9 cellular contexts compared by ENCODE assay signal in genomic region chr2:47867205-47867604, GRCh38. TPM values are rescaled to one million over a fixed set of nuclear protein-coding genes. Genes with fewer than 3 reads are reported as not detected.
DNase-seq lines count a peak whose midpoint lies in the region; ATAC-seq and TF ChIP-seq lines count a peak whose summit lies in the region.
"Had no signal": no experiment of that assay in that cellular context is flagged by ENCODE, and none has a peak within 500 bp of the region (broad histone marks: within the 10 kb centered on the region; RNA-seq: fewer than 3 reads in every experiment).

No MANE protein-coding gene starts in this region.

- H3K27me3 ChIP-seq in right atrium auricular region (no peaks in the 10 kb centered on the region), subcutaneous abdominal adipose tissue (ENCODE audit: control insufficient read depth in 5 of 5, insufficient read depth in 4 of 5, low read length in 5 of 5) (no peaks in the 10 kb centered on the region)

- H3K36me3 ChIP-seq in right atrium auricular region: no peaks in the 10 kb centered on the region
- no peaks in the 10 kb centered on the region for H3K36me3 ChIP-seq in subcutaneous abdominal adipose tissue (ENCODE audit: control insufficient read depth in 5 of 5, insufficient read depth in 5 of 5, low read length in 5 of 5)

- peak overlapping the region in 1 of 5 donors; percentile 26 for H3K9ac ChIP-seq in subcutaneous abdominal adipose tissue (ENCODE audit: low read length in 5 of 5)

- H3K27me3 Mint-ChIP-seq in activated T-helper 17 cell treated with anti-CD3 and anti-CD28 coated beads, Interleukin-2, amount 50 U/mL, for 72 hours: no peaks in the 10 kb centered on the region
- H3K27me3 Mint-ChIP-seq in T-helper 2 cell treated with Interferon-gamma antibody and Interleukin-4, amounts not matched to agents 5 μg/mL and 100 μg/mL, for 36 hours (ENCODE audit: low read depth): no peaks in the 10 kb centered on the region

- H3K9me3 ChIP-seq in right atrium auricular region (no peaks in the 10 kb centered on the region), subcutaneous abdominal adipose tissue (ENCODE audit: control insufficient read depth in 5 of 5, low read length in 5 of 5) (no peaks in the 10 kb centered on the region)

- peak overlapping the region; percentile 3 for H3K4me3 Mint-ChIP-seq in activated T-helper 17 cell treated with anti-CD3 and anti-CD28 coated beads, Interleukin-2, amount 50 U/mL, for 72 hours
- no peak overlapping the region for H3K4me3 Mint-ChIP-seq in T-helper 2 cell treated with Interferon-gamma antibody and Interleukin-4, amounts not matched to agents 5 μg/mL and 100 μg/mL, for 36 hours

- peaks cover 0 to 52% of the 10 kb centered on the region in 2 donors for H3K4me1 ChIP-seq in right atrium auricular region
- peaks cover 0 to 36% (median 21%) of the 10 kb centered on the region in 5 donors for H3K4me1 ChIP-seq in subcutaneous abdominal adipose tissue (ENCODE audit: control insufficient read depth in 5 of 5, insufficient read depth in 5 of 5, low read length in 5 of 5)

- no peak for TF ChIP-seq CTCF in right atrium auricular region (IDR thresholded peaks at IDR 0.05)

- no peaks in the 10 kb centered on the region for H3K9me3 Mint-ChIP-seq in activated T-helper 17 cell treated with anti-CD3 and anti-CD28 coated beads, Interleukin-2, amount 50 U/mL, for 72 hours
- no peaks in the 10 kb centered on the region for H3K9me3 Mint-ChIP-seq in T-helper 2 cell treated with Interferon-gamma antibody and Interleukin-4, amounts not matched to agents 5 μg/mL and 100 μg/mL, for 36 hours

- H3K27ac ChIP-seq in right atrium auricular region: peak overlapping the region; percentile 32 to 41
- peak overlapping the region; percentile 64 for H3K27ac ChIP-seq in subcutaneous abdominal adipose tissue (ENCODE audit: low read depth, low read length)
- H3K27ac ChIP-seq: C4-2B had no signal

- peaks cover 45% of the 10 kb centered on the region for H3K4me1 Mint-ChIP-seq in activated T-helper 17 cell treated with anti-CD3 and anti-CD28 coated beads, Interleukin-2, amount 50 U/mL, for 72 hours
- peaks cover 43% of the 10 kb centered on the region for H3K4me1 Mint-ChIP-seq in T-helper 2 cell treated with Interferon-gamma antibody and Interleukin-4, amounts not matched to agents 5 μg/mL and 100 μg/mL, for 36 hours (ENCODE audit: low read depth)

- H3K36me3 Mint-ChIP-seq in activated T-helper 17 cell treated with anti-CD3 and anti-CD28 coated beads, Interleukin-2, amount 50 U/mL, for 72 hours (ENCODE audit: low read depth): peaks cover 38% of the 10 kb centered on the region
- H3K36me3 Mint-ChIP-seq in T-helper 2 cell treated with Interferon-gamma antibody and Interleukin-4, amounts not matched to agents 5 μg/mL and 100 μg/mL, for 36 hours (ENCODE audit: low read depth): peaks cover 22% of the 10 kb centered on the region

- H3K27ac Mint-ChIP-seq in activated T-helper 17 cell treated with anti-CD3 and anti-CD28 coated beads, Interleukin-2, amount 50 U/mL, for 72 hours: peak overlapping the region; percentile 31
- no peak overlapping the region for H3K27ac Mint-ChIP-seq in T-helper 2 cell treated with Interferon-gamma antibody and Interleukin-4, amounts not matched to agents 5 μg/mL and 100 μg/mL, for 36 hours

- no peak overlapping the region for H3K4me3 ChIP-seq in right atrium auricular region
- no peak overlapping the region for H3K4me3 ChIP-seq in subcutaneous abdominal adipose tissue (ENCODE audit: low read depth in 1 of 5, low read length in 5 of 5)

- DNase-seq in NCI-H2029 (lab: John Stamatoyannopoulos, UW) (peak; percentile 37), NCI-H2029 treated with DMSO at 0.1 percent for 48 hours (lab: John Stamatoyannopoulos, UW) (no peak), right atrium auricular region (ENCODE audit: low spot score) (no peak), CD1c-positive myeloid dendritic cell (ENCODE audit: extremely low spot score) (no peak)
- no peak for DNase-seq in T-helper 2 cell treated with Interferon-gamma antibody and Interleukin-4, amounts not matched to agents 5 μg/mL and 100 μg/mL, for 36 hours (ENCODE audit: low spot score)

- ATAC-seq in activated T-helper 17 cell treated with anti-CD3 and anti-CD28 coated beads, Interleukin-2, amount 50 U/mL, for 72 hours (replicated peaks): peak; percentile 38
- no peak for ATAC-seq in HG03095 (IDR thresholded peaks at IDR 0.05; ENCODE audit: unreplicated experiment)

RNA-seq across cellular contexts. Expression of gene FBXO11, which starts 39.1 kb away (rescaled TPM):
- total RNA-seq in activated T-helper 17 cell treated with anti-CD3 and anti-CD28 coated beads, Interleukin-2, amount 50 U/mL, for 72 hours: 10 to 100 TPM; 43.5 to 66.7 TPM
- total RNA-seq in right atrium auricular region: 10 to 100 TPM; 28.6 to 31.7 TPM
